ENCODE assay signal across 16 cellular contexts in genomic region chr4:183863155-183863825, GRCh38. TPM values are rescaled to one million over a fixed set of nuclear protein-coding genes. Genes with fewer than 3 reads are reported as not detected.
DNase-seq lines count a peak whose midpoint lies in the region; ATAC-seq and TF ChIP-seq lines count a peak whose summit lies in the region.
"Had no signal": no experiment of that assay in that cellular context is flagged by ENCODE, and none has a peak within 500 bp of the region (broad histone marks: within the 10 kb centered on the region; RNA-seq: fewer than 3 reads in every experiment).

No MANE protein-coding gene starts in this region.

- no peak overlapping the region for H3K9ac ChIP-seq in SK-N-MC (ENCODE audit: insufficient read length)
- H3K9ac ChIP-seq: BLaER1 had no signal

- H3K4me3 ChIP-seq in SK-N-MC = peak overlapping the region; percentile 29; the same call in 1 of the 2 replicates
- H3K4me3 ChIP-seq: BLaER1, GM23338 had no signal

- peaks cover 40% of the 10 kb centered on the region for H3K4me1 Mint-ChIP-seq in mesothelial cell of epicardium
- H3K4me1 Mint-ChIP-seq in stimulated activated effector memory CD8-positive, alpha-beta T cell treated with anti-CD3 and anti-CD28 coated beads, Interleukin-12 subunit alpha, Interleukin-12 subunit beta, amount 100 ng/mL, for 72 hours = no peaks in the 10 kb centered on the region
- no peaks in the 10 kb centered on the region for H3K4me1 Mint-ChIP-seq in activated T-cell treated with anti-CD3 and anti-CD28 coated beads, Interleukin-2, amount 50 U/mL, for 4 hours (ENCODE audit: low read depth)
- H3K4me1 Mint-ChIP-seq: CD8-positive, alpha-beta memory T cell had no signal

- H3K9me3 ChIP-seq in SK-N-MC (ENCODE audit: low read depth, low read length) = no peaks in the 10 kb centered on the region
- H3K9me3 ChIP-seq: BLaER1 had no signal

- no peaks in the 10 kb centered on the region for H3K36me3 Mint-ChIP-seq in mesothelial cell of epicardium
- no peaks in the 10 kb centered on the region for H3K36me3 Mint-ChIP-seq in stimulated activated effector memory CD8-positive, alpha-beta T cell treated with anti-CD3 and anti-CD28 coated beads, Interleukin-12 subunit alpha, Interleukin-12 subunit beta, amount 100 ng/mL, for 72 hours
- no peaks in the 10 kb centered on the region for H3K36me3 Mint-ChIP-seq in activated T-cell treated with anti-CD3 and anti-CD28 coated beads, Interleukin-2, amount 50 U/mL, for 4 hours (ENCODE audit: insufficient read depth)
- H3K36me3 Mint-ChIP-seq: CD8-positive, alpha-beta memory T cell had no signal

- peak; percentile 37 for DNase-seq in DMS79 (lab: John Stamatoyannopoulos, UW)
- no peak for DNase-seq in SK-N-MC (ENCODE audit: low read depth, low spot score)
- DNase-seq in mesothelial cell of epicardium (ENCODE audit: low spot score in 2 of 2, unreplicated experiment in 2 of 2) = no peak
- DNase-seq in stimulated activated effector memory CD8-positive, alpha-beta T cell treated with anti-CD3 and anti-CD28 coated beads, Interleukin-12 subunit alpha, Interleukin-12 subunit beta, amount 100 ng/mL, for 72 hours (ENCODE audit: low spot score in 2 of 2) = no peak
- DNase-seq in GM19240 (ENCODE audit: insufficient read length, low spot score) = no peak
- no peak for DNase-seq in HT-29 (ENCODE audit: low spot score)
- no peak for DNase-seq in activated T-cell treated with anti-CD3 and anti-CD28 coated beads, Interleukin-2, amount 50 U/mL, for 4 hours
- DNase-seq: 8988T; AML-193; CD8-positive, alpha-beta memory T cell; DMS53; H7 had no signal

- TF ChIP-seq CTCF in mesothelial cell of epicardium (IDR thresholded peaks at IDR 0.05; ENCODE audit: unreplicated experiment) = no peak

- H3K27ac ChIP-seq in SK-N-MC = peak overlapping the region; percentile 44; the same call in 1 of the 2 replicates
- H3K27ac ChIP-seq: BLaER1 had no signal

- peak; percentile 16 for ATAC-seq in stimulated activated effector memory CD8-positive, alpha-beta T cell treated with anti-CD3 and anti-CD28 coated beads, Interleukin-12 subunit alpha, Interleukin-12 subunit beta, amount 100 ng/mL, for 72 hours
- no peak for ATAC-seq in GM21526 (IDR thresholded peaks at IDR 0.05; ENCODE audit: low FRiP score, unreplicated experiment)
- ATAC-seq in activated T-cell treated with anti-CD3 and anti-CD28 coated beads, Interleukin-2, amount 50 U/mL, for 4 hours = no peak
- ATAC-seq: GM23338 had no signal

- no peaks in the 10 kb centered on the region for H3K36me3 ChIP-seq in SK-N-MC (ENCODE audit: insufficient read depth, low read length)
- H3K36me3 ChIP-seq: BLaER1 had no signal

- no peak overlapping the region for H3K4me3 Mint-ChIP-seq in mesothelial cell of epicardium
- H3K4me3 Mint-ChIP-seq in stimulated activated effector memory CD8-positive, alpha-beta T cell treated with anti-CD3 and anti-CD28 coated beads, Interleukin-12 subunit alpha, Interleukin-12 subunit beta, amount 100 ng/mL, for 72 hours = no peak overlapping the region
- no peak overlapping the region for H3K4me3 Mint-ChIP-seq in activated T-cell treated with anti-CD3 and anti-CD28 coated beads, Interleukin-2, amount 50 U/mL, for 4 hours
- H3K4me3 Mint-ChIP-seq: CD8-positive, alpha-beta memory T cell; GM23338 had no signal

- peak overlapping the region; percentile 60 for H3K27ac Mint-ChIP-seq in mesothelial cell of epicardium
- H3K27ac Mint-ChIP-seq in stimulated activated effector memory CD8-positive, alpha-beta T cell treated with anti-CD3 and anti-CD28 coated beads, Interleukin-12 subunit alpha, Interleukin-12 subunit beta, amount 100 ng/mL, for 72 hours = no peak overlapping the region
- H3K27ac Mint-ChIP-seq: CD8-positive, alpha-beta memory T cell; GM23338 had no signal

- no peaks in the 10 kb centered on the region for H3K27me3 Mint-ChIP-seq in mesothelial cell of epicardium (ENCODE audit: low read depth)
- peaks cover 29% of the 10 kb centered on the region for H3K27me3 Mint-ChIP-seq in activated T-cell treated with anti-CD3 and anti-CD28 coated beads, Interleukin-2, amount 50 U/mL, for 4 hours (ENCODE audit: low read depth)

- H3K9me3 Mint-ChIP-seq in mesothelial cell of epicardium = no peaks in the 10 kb centered on the region
- H3K9me3 Mint-ChIP-seq in stimulated activated effector memory CD8-positive, alpha-beta T cell treated with anti-CD3 and anti-CD28 coated beads, Interleukin-12 subunit alpha, Interleukin-12 subunit beta, amount 100 ng/mL, for 72 hours = no peaks in the 10 kb centered on the region
- H3K9me3 Mint-ChIP-seq in activated T-cell treated with anti-CD3 and anti-CD28 coated beads, Interleukin-2, amount 50 U/mL, for 4 hours = no peaks in the 10 kb centered on the region
- H3K9me3 Mint-ChIP-seq: CD8-positive, alpha-beta memory T cell; GM23338 had no signal

RNA-seq across cellular contexts. Expression of gene STOX2, which starts 41.8 kb away (rescaled TPM):
- total RNA-seq in mesothelial cell of epicardium = 95.6 to 104 TPM (median 103 TPM) in 3 replicates
- total RNA-seq in HT-29 (2014; rRNA removed; shearing (Covaris generic)) = not detected in 2 replicates
- not detected for total RNA-seq in activated T-cell treated with anti-CD3 and anti-CD28 coated beads, Interleukin-2, amount 50 U/mL, for 4 hours
- total RNA-seq: CD8-positive, alpha-beta memory T cell; G401 had no signal

Comparison
In these comparisons a context has a peak if more than half of its experiments do, and no peak if none do; other contexts are left out.
1. RNA of gene STOX2, which starts 41.8 kb away (total RNA-seq): 95.6 to 104 TPM in mesothelial cell of epicardium; not detected in HT-29 and not detected in activated T-cell treated with anti-CD3 and anti-CD28 coated beads, Interleukin-2, amount 50 U/mL, for 4 hours; every median in the first group is over 10 times any median in the second.